21 cellular contexts compared by ENCODE assay signal in the genomic region with DNA sequence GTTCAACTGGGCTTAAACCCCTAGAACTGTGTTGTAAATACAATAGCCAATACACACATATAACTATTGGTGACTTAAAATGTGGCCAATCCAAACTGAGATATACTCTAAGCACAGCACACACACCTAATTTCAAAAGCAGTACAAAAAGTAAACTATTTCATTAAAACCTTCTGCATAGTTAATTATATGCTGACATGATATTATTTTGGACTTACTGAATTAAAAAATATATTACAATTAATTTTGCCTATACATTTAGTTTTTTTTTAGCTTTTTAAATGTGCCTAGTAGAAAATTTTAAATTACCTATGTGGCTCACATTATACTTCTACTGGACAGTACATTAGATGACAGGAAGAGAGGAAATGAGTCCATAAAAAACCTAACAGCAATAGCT. TPM values are rescaled to one million over a fixed set of nuclear protein-coding genes. Genes with fewer than 3 reads are reported as not detected.
DNase-seq lines count a peak whose midpoint lies in the region; ATAC-seq, FAIRE-seq and TF ChIP-seq lines count a peak whose summit lies in the region.
"Had no signal": no experiment of that assay in that cellular context is flagged by ENCODE, and none has a peak within 500 bp of the region (broad histone marks: within the 10 kb centered on the region; RNA-seq: fewer than 3 reads in every experiment).

No MANE protein-coding gene starts in this region.

- H3K27ac Mint-ChIP-seq in CD4-positive, CD25-positive, alpha-beta regulatory T cell, result peak overlapping the region in 2 of 3 donors; percentile 21 to 72
- H3K27ac Mint-ChIP-seq in mesothelial cell of epicardium, result peak overlapping the region; percentile 53
- H3K27ac Mint-ChIP-seq in WTC11, result no peak overlapping the region

- H3K4me1 ChIP-seq in A549, result no peaks in the 10 kb centered on the region
- peaks cover 34% of the 10 kb centered on the region for H3K4me1 ChIP-seq in CD4-positive, CD25-positive, alpha-beta regulatory T cell (ENCODE audit: control insufficient read depth, insufficient read depth, low read length, poor library complexity, severe bottlenecking)
- no peaks in the 10 kb centered on the region for H3K4me1 ChIP-seq in K562 (replicated peaks in 1 of 2; ENCODE audit: control insufficient read depth in 2 of 2, insufficient read depth in 2 of 2, low read length in 2 of 2)
- H3K4me1 ChIP-seq: SJCRH30 had no signal

- in situ Hi-C loops in K562 (cut with MboI), result no loop called here

- no peaks in the 10 kb centered on the region for H3K27me3 Mint-ChIP-seq in CD4-positive, CD25-positive, alpha-beta regulatory T cell
- H3K27me3 Mint-ChIP-seq in mesothelial cell of epicardium (ENCODE audit: low read depth), result no peaks in the 10 kb centered on the region
- no peaks in the 10 kb centered on the region for H3K27me3 Mint-ChIP-seq in WTC11 (ENCODE audit: low read depth)

- H3K9me3 Mint-ChIP-seq in CD4-positive, CD25-positive, alpha-beta regulatory T cell, result no peaks in the 10 kb centered on the region
- H3K9me3 Mint-ChIP-seq in mesothelial cell of epicardium (no peaks in the 10 kb centered on the region), WTC11 (no peaks in the 10 kb centered on the region)

- TF ChIP-seq RAD21 in A549 (conservative IDR thresholded peaks at IDR 0.05 in 1 of 2, IDR thresholded peaks at IDR 0.05 in 1 of 2) (no peak), K562 (CRISPR knock-in tag; conservative IDR thresholded peaks at IDR 0.05 in 1 of 2, IDR thresholded peaks at IDR 0.05 in 1 of 2) (no peak)

- H3K4me2 ChIP-seq in A549, result no peak overlapping the region
- H3K4me2 ChIP-seq in K562 (ENCODE audit: insufficient read depth, low read length), result no peak overlapping the region

- FAIRE-seq in A549 (lab: Jason Lieb, UNC) (no peak), K562 (lab: Jason Lieb, UNC) (no peak)
- FAIRE-seq: GM18507 had no signal

- H3K36me3 Mint-ChIP-seq in CD4-positive, CD25-positive, alpha-beta regulatory T cell, result peaks cover 30% of the 10 kb centered on the region
- peaks cover 29% of the 10 kb centered on the region for H3K36me3 Mint-ChIP-seq in mesothelial cell of epicardium
- peaks cover 33% of the 10 kb centered on the region for H3K36me3 Mint-ChIP-seq in WTC11

- peaks cover 78% of the 10 kb centered on the region for H3K79me2 ChIP-seq in K562 (ENCODE audit: control insufficient read depth, insufficient read depth, low read length)

- no peak for TF ChIP-seq EP300 in A549 (IDR thresholded peaks at IDR 0.05)
- TF ChIP-seq EP300 in K562 (IDR thresholded peaks at IDR 0.05; ENCODE audit: low read length), result no peak

- H3K4me1 Mint-ChIP-seq in CD4-positive, CD25-positive, alpha-beta regulatory T cell, result peaks cover 37 to 81% (median 59%) of the 10 kb centered on the region in 4 donors
- no peaks in the 10 kb centered on the region for H3K4me1 Mint-ChIP-seq in mesothelial cell of epicardium
- no peaks in the 10 kb centered on the region for H3K4me1 Mint-ChIP-seq in WTC11

- no peaks in the 10 kb centered on the region; the same call in 1 of the 2 replicates for H4K20me1 ChIP-seq in K562 (replicated peaks; ENCODE audit: control insufficient read depth, insufficient read depth, low read length)

- CTCF ChIA-PET in A549 (lab: Yijun Ruan, JAX) (interaction anchor here (0.6 to 1.3 kb wide), 3 partner anchors 17 to 66 kb away, joined by 3 to 7 read pairs (median 3); no protein-coding TSS in a partner anchor), K562 (lab: Yijun Ruan, JAX; ENCODE audit: low intra/inter-chr PET ratio) (no interaction called here), WTC11 (lab: Charles Lee) (interaction anchor here (1.0 kb wide), 1 partner anchor 66 kb away, joined by 3 read pairs; no protein-coding TSS in a partner anchor)

- intact Hi-C loops in K562 (cut with micrococcal nuclease), result no loop called here

- H3K4me3 ChIP-seq in A549 (no peak overlapping the region), K562 (no peak overlapping the region)
- no peak overlapping the region for H3K4me3 ChIP-seq in CD4-positive, CD25-positive, alpha-beta regulatory T cell (ENCODE audit: low read depth, low read length)
- H3K4me3 ChIP-seq: MG63, SJCRH30 had no signal

- no peak for TF ChIP-seq POLR2A in A549 (IDR thresholded peaks at IDR 0.05; ENCODE audit: low read length)
- TF ChIP-seq POLR2A in K562 (conservative IDR thresholded peaks at IDR 0.05), result no peak

- no peaks in the 10 kb centered on the region for H3K27me3 ChIP-seq in CD4-positive, CD25-positive, alpha-beta regulatory T cell (ENCODE audit: control insufficient read depth, insufficient read depth, low read length)
- no peaks in the 10 kb centered on the region for H3K27me3 ChIP-seq in K562 (ENCODE audit: control insufficient read depth in 2 of 2, insufficient read depth in 2 of 2, low read length in 2 of 2)
- H3K27me3 ChIP-seq: MG63, SJCRH30 had no signal

- TSS peak; percentile 5 for BruUV-seq in K562 (replicated peaks; lab: Mats Ljungman, UMichigan)

- ATAC-seq in A549 (no peak), K562 (no peak), WTC11 (no peak)
- ATAC-seq in CD4-positive, CD25-positive, alpha-beta regulatory T cell (ENCODE audit: low read depth in 2 of 2), result no peak
- ATAC-seq: PC-3, SK-N-SH treated with all-trans-retinoic acid at 6 μM for 48 hours had no signal

- POLR2A ChIA-PET in A549 (lab: Yijun Ruan, JAX), result interaction anchor here (0.6 kb wide), 1 partner anchor 1720 kb away, joined by 3 read pairs; no protein-coding TSS in a partner anchor
- POLR2A ChIA-PET in K562 (lab: Yijun Ruan, JAX), result interaction anchor here (0.8 kb wide), 1 partner anchor 10 kb away, joined by 3 read pairs; no protein-coding TSS in a partner anchor
- POLR2A ChIA-PET in WTC11 (lab: Charles Lee), result interaction anchor here (0.5 kb wide), 1 partner anchor 17 kb away, joined by 5 read pairs; no protein-coding TSS in a partner anchor

- H3K36me3 ChIP-seq in CD4-positive, CD25-positive, alpha-beta regulatory T cell (ENCODE audit: control insufficient read depth, insufficient read depth, low read length), result peaks cover 65% of the 10 kb centered on the region
- H3K36me3 ChIP-seq in K562 (ENCODE audit: control insufficient read depth, insufficient read depth, low read length), result peaks cover 76% of the 10 kb centered on the region

- no peaks in the 10 kb centered on the region for H3K9me1 ChIP-seq in K562 (ENCODE audit: control insufficient read depth, insufficient read depth, low read length)

- no peak overlapping the region for H3K9ac ChIP-seq in K562 (ENCODE audit: insufficient read depth in 1 of 2, low read depth in 2 of 2, low read length in 2 of 2)

- no peak for TF ChIP-seq CTCF in A549 (IDR thresholded peaks at IDR 0.05)
- TF ChIP-seq CTCF in K562 (IDR thresholded peaks at IDR 0.05 in 2 of 3, conservative IDR thresholded peaks at IDR 0.05 in 1 of 3; ENCODE audit: insufficient read depth in 2 of 3, low read depth in 1 of 3, low read length in 3 of 3), result no peak
- no peak for TF ChIP-seq CTCF in mesothelial cell of epicardium (IDR thresholded peaks at IDR 0.05; ENCODE audit: unreplicated experiment)
- no peak for TF ChIP-seq CTCF in WTC11 (IDR thresholded peaks at IDR 0.05)

- no peaks in the 10 kb centered on the region for H3K9me3 ChIP-seq in A549
- no peaks in the 10 kb centered on the region for H3K9me3 ChIP-seq in CD4-positive, CD25-positive, alpha-beta regulatory T cell (ENCODE audit: control insufficient read depth in 2 of 2, low read length in 2 of 2)
- H3K9me3 ChIP-seq in K562 (replicated peaks; ENCODE audit: control insufficient read depth, insufficient read depth, low read depth, low read length), result no peaks in the 10 kb centered on the region
- H3K9me3 ChIP-seq: MG63, SJCRH30 had no signal

- H2AFZ ChIP-seq in K562 (ENCODE audit: low read depth, low read length), result no peak overlapping the region

- DNase-seq in A549 (ENCODE audit: low read depth in 1 of 2, low spot score in 1 of 2) (no peak), K562 (ENCODE audit: extremely low read depth in 1 of 4, low spot score in 3 of 4) (no peak), mesothelial cell of epicardium (ENCODE audit: low spot score in 2 of 2, unreplicated experiment in 2 of 2) (no peak), SW 1271 (lab: John Stamatoyannopoulos, UW) (no peak), WTC11 (ENCODE audit: low spot score) (no peak), GM19240 (ENCODE audit: insufficient read length, low spot score) (no peak)
- DNase-seq in CD4-positive, CD25-positive, alpha-beta regulatory T cell, result no peak
- DNase-seq: H7; KBM-7; MG63; NCI-H1105 treated with DMSO at 0.1 percent for 48 hours; NCI-H2029; NCI-H446; NCI-H524 treated with DMSO at 0.1 percent for 48 hours; NCI-H82; NK-92 treated with Interleukin-12 subunit alpha and Interleukin-12 subunit beta, amount 100 ng/mL, for 24 hours; PC-3; SJCRH30 had no signal

- H3K27ac ChIP-seq in A549, result no peak overlapping the region
- H3K27ac ChIP-seq in CD4-positive, CD25-positive, alpha-beta regulatory T cell (ENCODE audit: insufficient read depth, low read length, poor library complexity, severe bottlenecking), result peak overlapping the region; percentile 16
- H3K27ac ChIP-seq in K562 (ENCODE audit: extremely low read depth, low read depth, low read length), result peak overlapping the region; percentile 29; the same call in 1 of the 3 replicates
- H3K27ac ChIP-seq: C4-2B, SJCRH30 had no signal

- H3K4me3 Mint-ChIP-seq in CD4-positive, CD25-positive, alpha-beta regulatory T cell, result no peak overlapping the region
- no peak overlapping the region for H3K4me3 Mint-ChIP-seq in mesothelial cell of epicardium
- no peak overlapping the region for H3K4me3 Mint-ChIP-seq in WTC11

RNA-seq across cellular contexts. Expression of gene MED13, which starts 21.5 kb away (rescaled TPM):
- 64.1 and 71.4 TPM in 2 replicates for polyA plus RNA-seq in A549 (2011; rRNA removed)
- polyA plus RNA-seq in A549 (2012; cell fraction: cytosol; rRNA removed), result 8.4 and 8.9 TPM in 2 replicates
- 6.7 and 8.3 TPM in 2 replicates for polyA plus RNA-seq in A549 (2012; cell fraction: nucleus; rRNA removed)
- polyA plus RNA-seq in A549 (2017; fragmentation: RNase III; extraction: RNeasy Plus Mini Kit Qiagen cat#74134 plus additional on column Dnase treatment), result 14.1 to 14.9 TPM (median 14.8 TPM) in 3 replicates
- polyA minus RNA-seq in A549 (2011; rRNA and poly(A)+ RNA removed), result 252 and 288 TPM in 2 replicates
- total RNA-seq in CD4-positive, CD25-positive, alpha-beta regulatory T cell, result 107 TPM
- polyA plus RNA-seq in CD4-positive, CD25-positive, alpha-beta regulatory T cell, result 1 to 10 TPM; 3.9 to 6.2 (median 5.2) TPM
- total RNA-seq in K562 (2011; cell fraction: chromatin; rRNA removed; ENCODE audit: low replicate concordance), result 264 and 586 TPM in 2 replicates
- 98.4 and 126 TPM in 2 replicates for total RNA-seq in K562 (2011; cell fraction: nucleolus; rRNA removed)
- 186 and 199 TPM in 2 replicates for total RNA-seq in K562 (2011; cell fraction: nucleoplasm; rRNA removed)
- total RNA-seq in K562 (2014; rRNA removed), result 25.1 and 26.9 TPM in 2 replicates
- total RNA-seq in K562 (2014; rRNA removed; fragmentation: Illumina TruSeq; extraction: Trizol), result 48.4 and 55.0 TPM in 2 replicates
- 42.5 and 45.4 TPM in 2 replicates for total RNA-seq in K562 (2015; rRNA removed; fragmentation: Illumina TruSeq; extraction: Trizol)
- total RNA-seq in K562 (2021), result 42.6 and 46.3 TPM in 2 replicates
- polyA plus RNA-seq in K562 (2011; rRNA removed), result 36.5 and 36.7 TPM in 2 replicates
- polyA plus RNA-seq in K562 (2011; cell fraction: cytosol; rRNA removed), result 9.9 and 16.5 TPM in 2 replicates
- polyA plus RNA-seq in K562 (2011; cell fraction: nucleus; rRNA removed), result 45.0 and 51.7 TPM in 2 replicates
- 10.9 and 13.8 TPM in 2 replicates for polyA plus RNA-seq in K562 (2012)
- 26.5 and 28.2 TPM in 2 replicates for polyA plus RNA-seq in K562 (2014; fragmentation: Illumina TruSeq; extraction: Trizol)
- 1 to 10 TPM; 5.4 to 6.1 TPM for polyA plus RNA-seq in K562 (2014; fragmentation: Nextera tagmentation; extraction: Ambion mirVana)
- 11.0 and 13.5 TPM in 2 replicates for polyA plus RNA-seq in K562 (2014; rRNA removed)
- 235 and 248 TPM in 2 replicates for polyA minus RNA-seq in K562 (2011; rRNA and poly(A)+ RNA removed)
- polyA minus RNA-seq in K562 (2011; cell fraction: cytosol; rRNA and poly(A)+ RNA removed), result 64.0 and 69.1 TPM in 2 replicates
- 46.3 and 105 TPM in 2 replicates for polyA minus RNA-seq in K562 (2011; cell fraction: nucleus; rRNA and poly(A)+ RNA removed)
- 69.5 to 73.0 TPM (median 69.5 TPM) in 3 replicates for total RNA-seq in mesothelial cell of epicardium
- 39.7 to 44.6 TPM (median 44.0 TPM) in 3 replicates for total RNA-seq in WTC11 (2021)

Comparison
In these comparisons a context has a peak if more than half of its experiments do, and no peak if none do; other contexts are left out.
1. H3K27ac ChIP-seq: peak in CD4-positive, CD25-positive, alpha-beta regulatory T cell (single experiment) and K562 (single experiment); none in A549 (0 of 2).